Comparison of ENCODE assay signal across 11 cellular contexts in the genomic region with DNA sequence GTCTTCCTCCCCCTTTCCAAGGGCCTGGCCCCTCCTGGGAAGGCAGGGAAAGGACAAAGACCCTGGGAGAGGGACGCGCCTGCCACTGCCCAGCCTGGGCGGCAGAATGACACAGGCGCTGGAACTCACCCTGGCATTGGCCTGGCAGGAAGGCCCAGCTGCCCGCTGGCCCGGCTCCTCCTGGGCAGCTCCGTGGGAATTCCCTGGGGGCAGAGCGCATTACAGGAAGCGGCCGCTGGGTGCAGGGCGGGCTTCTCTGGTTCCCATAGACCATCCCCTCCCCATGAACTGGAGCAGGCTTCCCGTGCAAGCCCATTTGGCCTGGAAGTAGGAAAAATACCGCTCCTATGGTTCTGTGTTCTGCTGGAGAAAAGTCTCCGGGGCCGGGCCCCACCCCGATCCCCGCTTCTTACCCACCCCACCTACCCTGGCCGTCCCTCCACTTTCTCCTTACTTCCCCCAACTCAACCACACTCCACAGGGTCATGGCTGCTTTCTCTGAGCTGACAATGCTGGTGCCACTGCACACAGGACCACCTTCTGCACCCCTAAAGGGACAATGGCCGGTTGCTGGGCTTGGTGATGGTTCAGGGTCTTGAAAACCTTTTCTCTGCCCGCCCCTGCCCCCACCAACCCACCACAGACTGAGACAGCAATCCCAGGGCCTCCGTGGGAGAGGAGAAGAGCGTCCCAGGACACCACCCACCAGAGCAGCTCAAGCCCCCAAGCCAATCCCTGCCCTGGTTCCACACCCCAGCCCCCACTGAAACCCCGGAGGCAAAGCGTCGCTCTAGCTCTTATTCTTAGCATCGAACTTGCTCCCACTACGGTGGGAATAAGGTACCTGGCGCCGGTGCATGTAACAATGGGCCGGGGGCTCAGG. TPM values are rescaled to one million over a fixed set of nuclear protein-coding genes. Genes with fewer than 3 reads are reported as not detected.
DNase-seq lines count a peak whose midpoint lies in the region; FAIRE-seq and TF ChIP-seq lines count a peak whose summit lies in the region.
"Had no signal": no experiment of that assay in that cellular context is flagged by ENCODE, and none has a peak within 500 bp of the region (broad histone marks: within the 10 kb centered on the region; RNA-seq: fewer than 3 reads in every experiment).

No MANE protein-coding gene starts in this region.

- peaks cover 8 to 39% (median 21%) of the 10 kb centered on the region in 6 donors for H3K4me1 ChIP-seq in spleen

- H3K36me3 ChIP-seq in H7 (replicated peaks; ENCODE audit: control insufficient read depth, insufficient read depth, low read length) (no peaks in the 10 kb centered on the region), bronchial epithelial cell (ENCODE audit: control insufficient read depth, insufficient read depth, low read length) (no peaks in the 10 kb centered on the region), spleen (no peaks in the 10 kb centered on the region)

- H3K4me3 ChIP-seq in H7 (ENCODE audit: insufficient read depth, low read depth, low read length), result no peak overlapping the region
- no peak overlapping the region for H3K4me3 ChIP-seq in bronchial epithelial cell (ENCODE audit: low read depth, low read length)
- H3K4me3 ChIP-seq in spleen, result no peak overlapping the region

- no peak for FAIRE-seq in bronchial epithelial cell (lab: Jason Lieb, UNC)

- DNase-seq in H7 (peak; percentile 88), bronchial epithelial cell (ENCODE audit: low read depth) (no peak), iPS-NIHi11 (ENCODE audit: low spot score) (peak; percentile 64), spleen (peak; percentile 75), SW 1271 (lab: John Stamatoyannopoulos, UW) (no peak), DMS79 treated with DMSO at 0.1 percent for 48 hours (lab: John Stamatoyannopoulos, UW) (no peak), dedifferentiated amniotic fluid mesenchymal stem cell (ENCODE audit: extremely low spot score) (no peak)
- DNase-seq in activated CD8-positive, alpha-beta memory T cell treated with anti-CD3 and anti-CD28 coated beads, Interleukin-2, amount 50 U/mL, for 48 hours, result no peak
- DNase-seq: DMS53, OCI-M1 had no signal

- peak; percentile 24 for TF ChIP-seq CTCF in bronchial epithelial cell (IDR thresholded peaks at IDR 0.05; ENCODE audit: insufficient read depth, low read length, severe bottlenecking)
- peak in 6 of 11 experiments; percentile 15 to 36 (median 20) for TF ChIP-seq CTCF in spleen (IDR thresholded peaks at IDR 0.05 in 8 of 11, conservative IDR thresholded peaks at IDR 0.05 in 3 of 11)

- 72 to 86% (median 81%) methylated on average over 23 to 30 of the region's 30 CpGs for WGBS in spleen, 5 donors

- peak overlapping the region; percentile 26 to 78 (median 64) for H3K27ac ChIP-seq in spleen

- H3K27me3 ChIP-seq in H7 (ENCODE audit: control insufficient read depth, insufficient read depth, low read length) (no peaks in the 10 kb centered on the region), bronchial epithelial cell (ENCODE audit: control insufficient read depth, insufficient read depth, low read length) (no peaks in the 10 kb centered on the region), spleen (replicated peaks in 1 of 7) (peaks cover 0 to 7% (median 0%) of the 10 kb centered on the region in 7 donors)

- no peaks in the 10 kb centered on the region for H3K9me3 ChIP-seq in spleen

- intact Hi-C loops in spleen (cut with DNase I; ENCODE audit: low total_unique reads), result no loop called here

- no peak for TF ChIP-seq POLR2A in spleen (IDR thresholded peaks at IDR 0.05)

RNA-seq across cellular contexts. Expression of a gene that starts 58.9 kb away (rescaled TPM):
- not detected in 2 replicates for total RNA-seq in H7 (2014; rRNA removed; shearing (Covaris generic))
- total RNA-seq in bronchial epithelial cell (not detected in 2 replicates), spleen (not detected)
- polyA plus RNA-seq in spleen, result not detected
- total RNA-seq: fibroblast of villous mesenchyme had no signal

Comparison
In these comparisons a context has a peak if more than half of its experiments do, and no peak if none do; other contexts are left out.
1. DNase-seq: peak in H7 (single experiment), iPS-NIHi11 (single experiment) and spleen (single experiment); none in bronchial epithelial cell (single experiment), SW 1271 (0 of 2), DMS79 treated with DMSO at 0.1 percent for 48 hours (single experiment), dedifferentiated amniotic fluid mesenchymal stem cell (single experiment) and activated CD8-positive, alpha-beta memory T cell treated with anti-CD3 and anti-CD28 coated beads, Interleukin-2, amount 50 U/mL, for 48 hours (single experiment).